1 cellular context compared by ENCODE assay signal in genomic region chr14:103628684-103629502, GRCh38.
TF ChIP-seq lines count a peak whose summit lies in the region.

TSS of gene KLC1 (plus strand) at chr14:103629211. CDS start at chr14:103654565, 25,354 bp downstream.

TF ChIP-seq in HepG2, 621 proteins besides CTCF, POLR2A, EP300 and RAD21 (continued from another document and continues in another):
- TF ChIP-seq, protein P1, sequence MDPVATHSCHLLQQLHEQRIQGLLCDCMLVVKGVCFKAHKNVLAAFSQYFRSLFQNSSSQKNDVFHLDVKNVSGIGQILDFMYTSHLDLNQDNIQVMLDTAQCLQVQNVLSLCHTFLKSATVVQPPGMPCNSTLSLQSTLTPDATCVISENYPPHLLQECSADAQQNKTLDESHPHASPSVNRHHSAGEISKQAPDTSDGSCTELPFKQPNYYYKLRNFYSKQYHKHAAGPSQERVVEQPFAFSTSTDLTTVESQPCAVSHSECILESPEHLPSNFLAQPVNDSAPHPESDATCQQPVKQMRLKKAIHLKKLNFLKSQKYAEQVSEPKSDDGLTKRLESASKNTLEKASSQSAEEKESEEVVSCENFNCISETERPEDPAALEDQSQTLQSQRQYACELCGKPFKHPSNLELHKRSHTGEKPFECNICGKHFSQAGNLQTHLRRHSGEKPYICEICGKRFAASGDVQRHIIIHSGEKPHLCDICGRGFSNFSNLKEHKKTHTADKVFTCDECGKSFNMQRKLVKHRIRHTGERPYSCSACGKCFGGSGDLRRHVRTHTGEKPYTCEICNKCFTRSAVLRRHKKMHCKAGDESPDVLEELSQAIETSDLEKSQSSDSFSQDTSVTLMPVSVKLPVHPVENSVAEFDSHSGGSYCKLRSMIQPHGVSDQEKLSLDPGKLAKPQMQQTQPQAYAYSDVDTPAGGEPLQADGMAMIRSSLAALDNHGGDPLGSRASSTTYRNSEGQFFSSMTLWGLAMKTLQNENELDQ (CRISPR knock-in tag; IDR thresholded peaks at IDR 0.05; ENCODE audit: borderline replicate concordance): no peak
- TF ChIP-seq ZNF546 (CRISPR knock-in tag; conservative IDR thresholded peaks at IDR 0.05) (peak; percentile 55; the same call in 1 of the 2 replicates), ZMAT3 (CRISPR knock-in tag; conservative IDR thresholded peaks at IDR 0.05) (peak; percentile 86; the same call in 1 of the 2 replicates), BRD4 (CRISPR knock-in tag; IDR thresholded peaks at IDR 0.05) (no peak), KLF9 (CRISPR knock-in tag; IDR thresholded peaks at IDR 0.05; ENCODE audit: low read depth) (no peak), ZNF17 (CRISPR knock-in tag; IDR thresholded peaks at IDR 0.05) (no peak), CHD4 (IDR thresholded peaks at IDR 0.05; ENCODE audit: borderline replicate concordance, low read length) (no peak), PRDM4 (CRISPR knock-in tag; IDR thresholded peaks at IDR 0.05; ENCODE audit: borderline replicate concordance) (no peak), ISL2 (CRISPR knock-in tag; IDR thresholded peaks at IDR 0.05) (no peak), ZNF768 (CRISPR knock-in tag; IDR thresholded peaks at IDR 0.05) (0 out of 2 replicates have a peak, but pooled peaks have one; percentile 7), ERF (CRISPR knock-in tag; IDR thresholded peaks at IDR 0.05) (peak; percentile 37; the same call in 1 of the 2 replicates), ZNF460 (CRISPR knock-in tag; IDR thresholded peaks at IDR 0.05; ENCODE audit: borderline replicate concordance) (no peak), ZNF292 (CRISPR knock-in tag; IDR thresholded peaks at IDR 0.05; ENCODE audit: borderline replicate concordance, low read depth) (no peak), TARDBP (CRISPR knock-in tag; IDR thresholded peaks at IDR 0.05) (peak; percentile 56; the same call in 1 of the 2 replicates), KMT2B (CRISPR knock-in tag; IDR thresholded peaks at IDR 0.05) (peak; percentile 83), ZNF75D (CRISPR knock-in tag; IDR thresholded peaks at IDR 0.05; ENCODE audit: borderline replicate concordance) (no peak), SNAPC2 (CRISPR knock-in tag; IDR thresholded peaks at IDR 0.05) (no peak; the same call in 1 of the 2 replicates), NR1H2 (CRISPR knock-in tag; IDR thresholded peaks at IDR 0.05; ENCODE audit: borderline replicate concordance, low read depth) (no peak), HNRNPUL1 (IDR thresholded peaks at IDR 0.05; ENCODE audit: low read depth, low read length) (no peak), HNRNPK (IDR thresholded peaks at IDR 0.05; ENCODE audit: low read depth, low read length, poor library complexity, severe bottlenecking) (peak; percentile 80), PPARG (CRISPR knock-in tag; conservative IDR thresholded peaks at IDR 0.05) (no peak), E2F5 (CRISPR knock-in tag; conservative IDR thresholded peaks at IDR 0.05) (peak; percentile 39), ATRX (CRISPR knock-in tag; IDR thresholded peaks at IDR 0.05; ENCODE audit: borderline replicate concordance) (no peak), ZKSCAN1 (IDR thresholded peaks at IDR 0.05; ENCODE audit: low read length) (no peak), ZNF501 (CRISPR knock-in tag; IDR thresholded peaks at IDR 0.05) (0 out of 2 replicates have a peak, but pooled peaks have one; percentile 58), KDM5A (IDR thresholded peaks at IDR 0.05; ENCODE audit: borderline replicate concordance, low read length) (peak; percentile 55; the same call in 1 of the 2 replicates), KMT2A (CRISPR knock-in tag; IDR thresholded peaks at IDR 0.05) (peak; percentile 63; the same call in 1 of the 2 replicates), ZNF24 (IDR thresholded peaks at IDR 0.05) (no peak), NFE2L1 (CRISPR knock-in tag; IDR thresholded peaks at IDR 0.05; ENCODE audit: borderline replicate concordance) (no peak), TCF12 (IDR thresholded peaks at IDR 0.05) (no peak), TCF12 (CRISPR knock-in tag; IDR thresholded peaks at IDR 0.05) (no peak; the same call in 1 of the 2 replicates), SRSF4 (IDR thresholded peaks at IDR 0.05; ENCODE audit: low read depth, low read length, poor library complexity, severe bottlenecking) (no peak), SRF (IDR thresholded peaks at IDR 0.05; ENCODE audit: low read depth, low read length) (0 out of 2 replicates have a peak, but pooled peaks have one; percentile 14), ZNF713 (CRISPR knock-in tag; IDR thresholded peaks at IDR 0.05) (peak; percentile 51; the same call in 1 of the 2 replicates), ZNF296 (CRISPR knock-in tag; conservative IDR thresholded peaks at IDR 0.05) (no peak), CHCHD3 (CRISPR knock-in tag; IDR thresholded peaks at IDR 0.05) (no peak), ZC3H4 (CRISPR knock-in tag; IDR thresholded peaks at IDR 0.05; ENCODE audit: borderline replicate concordance) (no peak), ASH2L (IDR thresholded peaks at IDR 0.05; ENCODE audit: insufficient read length, low read depth, low read length) (peak; percentile 67), SOX5 (CRISPR knock-in tag; IDR thresholded peaks at IDR 0.05; ENCODE audit: borderline replicate concordance) (no peak), ZNF138 (CRISPR knock-in tag; IDR thresholded peaks at IDR 0.05; ENCODE audit: low read depth) (no peak; the same call in 1 of the 2 replicates), NFIC (IDR thresholded peaks at IDR 0.05; ENCODE audit: low read length) (no peak), DPF2 (CRISPR knock-in tag; IDR thresholded peaks at IDR 0.05; ENCODE audit: borderline replicate concordance, low read depth) (no peak), ZNF547 (CRISPR knock-in tag; IDR thresholded peaks at IDR 0.05) (peak; percentile 72), ZNF776 (CRISPR knock-in tag; IDR thresholded peaks at IDR 0.05) (peak; percentile 23; the same call in 1 of the 2 replicates), KAT2B (IDR thresholded peaks at IDR 0.05; ENCODE audit: borderline replicate concordance, low read depth, low read length) (no peak), MAFG (CRISPR knock-in tag; IDR thresholded peaks at IDR 0.05) (no peak), ZNF280D (CRISPR knock-in tag; IDR thresholded peaks at IDR 0.05) (no peak), SP1 (IDR thresholded peaks at IDR 0.05) (no peak), SP1 (CRISPR knock-in tag; IDR thresholded peaks at IDR 0.05) (peak; percentile 79), HMG20B (CRISPR knock-in tag; conservative IDR thresholded peaks at IDR 0.05) (no peak), MZF1 (CRISPR knock-in tag; IDR thresholded peaks at IDR 0.05; ENCODE audit: borderline replicate concordance) (no peak), CBX5 (CRISPR knock-in tag; IDR thresholded peaks at IDR 0.05; ENCODE audit: borderline replicate concordance) (peak; percentile 64; the same call in 1 of the 2 replicates), BHLHE40 (IDR thresholded peaks at IDR 0.05; ENCODE audit: low read length) (no peak), ZNF878 (CRISPR knock-in tag; IDR thresholded peaks at IDR 0.05) (no peak), ZNF816 (CRISPR knock-in tag; IDR thresholded peaks at IDR 0.05; ENCODE audit: borderline replicate concordance) (no peak; the same call in 1 of the 2 replicates), MAFF (IDR thresholded peaks at IDR 0.05; ENCODE audit: low read depth, low read length) (no peak), SP140L (CRISPR knock-in tag; IDR thresholded peaks at IDR 0.05; ENCODE audit: borderline replicate concordance) (no peak), ARNT (IDR thresholded peaks at IDR 0.05) (no peak)
- TF ChIP-seq, protein P2, sequence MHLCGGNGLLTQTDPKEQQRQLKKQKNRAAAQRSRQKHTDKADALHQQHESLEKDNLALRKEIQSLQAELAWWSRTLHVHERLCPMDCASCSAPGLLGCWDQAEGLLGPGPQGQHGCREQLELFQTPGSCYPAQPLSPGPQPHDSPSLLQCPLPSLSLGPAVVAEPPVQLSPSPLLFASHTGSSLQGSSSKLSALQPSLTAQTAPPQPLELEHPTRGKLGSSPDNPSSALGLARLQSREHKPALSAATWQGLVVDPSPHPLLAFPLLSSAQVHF (CRISPR knock-in tag; IDR thresholded peaks at IDR 0.05): peak; percentile 15; the same call in 1 of the 2 replicates
- TF ChIP-seq, protein P3, sequence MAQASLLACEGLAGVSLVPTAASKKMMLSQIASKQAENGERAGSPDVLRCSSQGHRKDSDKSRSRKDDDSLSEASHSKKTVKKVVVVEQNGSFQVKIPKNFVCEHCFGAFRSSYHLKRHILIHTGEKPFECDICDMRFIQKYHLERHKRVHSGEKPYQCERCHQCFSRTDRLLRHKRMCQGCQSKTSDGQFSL (CRISPR knock-in tag; IDR thresholded peaks at IDR 0.05): peak; percentile 76; the same call in 1 of the 2 replicates
- TF ChIP-seq, protein P4, sequence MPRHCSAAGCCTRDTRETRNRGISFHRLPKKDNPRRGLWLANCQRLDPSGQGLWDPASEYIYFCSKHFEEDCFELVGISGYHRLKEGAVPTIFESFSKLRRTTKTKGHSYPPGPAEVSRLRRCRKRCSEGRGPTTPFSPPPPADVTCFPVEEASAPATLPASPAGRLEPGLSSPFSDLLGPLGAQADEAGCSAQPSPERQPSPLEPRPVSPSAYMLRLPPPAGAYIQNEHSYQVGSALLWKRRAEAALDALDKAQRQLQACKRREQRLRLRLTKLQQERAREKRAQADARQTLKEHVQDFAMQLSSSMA (CRISPR knock-in tag; IDR thresholded peaks at IDR 0.05): peak; percentile 80; the same call in 1 of the 2 replicates
- TF ChIP-seq, protein P5, sequence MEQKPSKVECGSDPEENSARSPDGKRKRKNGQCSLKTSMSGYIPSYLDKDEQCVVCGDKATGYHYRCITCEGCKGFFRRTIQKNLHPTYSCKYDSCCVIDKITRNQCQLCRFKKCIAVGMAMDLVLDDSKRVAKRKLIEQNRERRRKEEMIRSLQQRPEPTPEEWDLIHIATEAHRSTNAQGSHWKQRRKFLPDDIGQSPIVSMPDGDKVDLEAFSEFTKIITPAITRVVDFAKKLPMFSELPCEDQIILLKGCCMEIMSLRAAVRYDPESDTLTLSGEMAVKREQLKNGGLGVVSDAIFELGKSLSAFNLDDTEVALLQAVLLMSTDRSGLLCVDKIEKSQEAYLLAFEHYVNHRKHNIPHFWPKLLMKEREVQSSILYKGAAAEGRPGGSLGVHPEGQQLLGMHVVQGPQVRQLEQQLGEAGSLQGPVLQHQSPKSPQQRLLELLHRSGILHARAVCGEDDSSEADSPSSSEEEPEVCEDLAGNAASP (CRISPR knock-in tag; IDR thresholded peaks at IDR 0.05; ENCODE audit: borderline replicate concordance): 0 out of 2 replicates have a peak, but pooled peaks have one; percentile 22
- TF ChIP-seq, protein P6, sequence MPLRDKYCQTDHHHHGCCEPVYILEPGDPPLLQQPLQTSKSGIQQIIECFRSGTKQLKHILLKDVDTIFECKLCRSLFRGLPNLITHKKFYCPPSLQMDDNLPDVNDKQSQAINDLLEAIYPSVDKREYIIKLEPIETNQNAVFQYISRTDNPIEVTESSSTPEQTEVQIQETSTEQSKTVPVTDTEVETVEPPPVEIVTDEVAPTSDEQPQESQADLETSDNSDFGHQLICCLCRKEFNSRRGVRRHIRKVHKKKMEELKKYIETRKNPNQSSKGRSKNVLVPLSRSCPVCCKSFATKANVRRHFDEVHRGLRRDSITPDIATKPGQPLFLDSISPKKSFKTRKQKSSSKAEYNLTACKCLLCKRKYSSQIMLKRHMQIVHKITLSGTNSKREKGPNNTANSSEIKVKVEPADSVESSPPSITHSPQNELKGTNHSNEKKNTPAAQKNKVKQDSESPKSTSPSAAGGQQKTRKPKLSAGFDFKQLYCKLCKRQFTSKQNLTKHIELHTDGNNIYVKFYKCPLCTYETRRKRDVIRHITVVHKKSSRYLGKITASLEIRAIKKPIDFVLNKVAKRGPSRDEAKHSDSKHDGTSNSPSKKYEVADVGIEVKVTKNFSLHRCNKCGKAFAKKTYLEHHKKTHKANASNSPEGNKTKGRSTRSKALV (CRISPR knock-in tag; IDR thresholded peaks at IDR 0.05): peak; percentile 38; the same call in 1 of the 2 replicates
